ENCODE assay signal across 9 cellular contexts in the genomic region with DNA sequence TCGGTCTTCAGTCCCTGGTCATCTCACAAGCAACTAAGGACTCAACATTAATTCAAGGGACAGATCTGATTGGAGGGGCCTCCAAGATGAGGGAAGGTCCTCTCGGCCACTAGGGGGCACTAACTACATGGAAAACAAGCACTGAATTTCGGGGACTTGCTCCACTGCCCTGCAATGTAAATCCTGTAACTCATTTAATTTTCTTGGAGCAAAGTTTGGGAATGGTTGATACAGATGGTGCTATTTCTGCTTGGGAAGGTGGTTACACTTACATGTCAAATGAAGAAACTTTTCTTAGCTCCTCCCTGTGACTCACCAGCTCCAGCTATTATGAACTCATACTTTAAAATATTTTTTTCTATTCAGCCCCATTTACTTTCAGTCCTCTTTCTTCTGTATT.
DNase-seq lines count a peak whose midpoint lies in the region; ATAC-seq, FAIRE-seq and TF ChIP-seq lines count a peak whose summit lies in the region.
"Had no signal": no experiment of that assay in that cellular context is flagged by ENCODE, and none has a peak within 500 bp of the region (broad histone marks: within the 10 kb centered on the region; RNA-seq: fewer than 3 reads in every experiment).

No MANE protein-coding gene starts in this region.

- FAIRE-seq in HTR-8/SVneo (lab: Jason Lieb, UNC) = no peak

- H3K4me1 ChIP-seq in Peyer's patch = no peaks in the 10 kb centered on the region

- no peak overlapping the region for H3K27ac ChIP-seq in Peyer's patch

- H3K36me3 ChIP-seq in Peyer's patch = no peaks in the 10 kb centered on the region

- peak; percentile 26 to 63 (median 54) for TF ChIP-seq CTCF in Peyer's patch (IDR thresholded peaks at IDR 0.05)

- no peaks in the 10 kb centered on the region for H3K9me3 ChIP-seq in Peyer's patch

- H3K27me3 ChIP-seq in Peyer's patch = no peaks in the 10 kb centered on the region

- H3K4me3 ChIP-seq in Peyer's patch = no peak overlapping the region

- DNase-seq in DMS53 treated with DMSO at 0.1 percent for 48 hours (lab: John Stamatoyannopoulos, UW; ENCODE audit: unreplicated experiment) (peak; percentile 3), HTR-8/SVneo (ENCODE audit: insufficient read length, low spot score) (peak; percentile 50), Peyer's patch (peak in 2 of 3 donors; percentile 30 to 68), globus pallidus (ENCODE audit: low spot score) (peak; percentile 31), putamen (ENCODE audit: low spot score) (peak; percentile 3)
- peak; percentile 6 to 11 for DNase-seq in activated T-helper 1 cell treated with anti-CD3 and anti-CD28 coated beads, Interleukin-2, amount 50 U/mL, for 16 hours (ENCODE audit: low read depth in 1 of 2, low spot score in 1 of 2)
- DNase-seq: activated B cell treated with CpG ODN at 0.5 μM for 24 hours had no signal

- no peak for ATAC-seq in HG03460 (IDR thresholded peaks at IDR 0.05; ENCODE audit: unreplicated experiment)
- no peak for ATAC-seq in HG02981 (IDR thresholded peaks at IDR 0.05; ENCODE audit: unreplicated experiment)

- no peak for TF ChIP-seq POLR2A in Peyer's patch (IDR thresholded peaks at IDR 0.05)
